ENCODE assay signal across 20 cellular contexts in genomic region chr2:24832526-24832925, GRCh38. TPM values are rescaled to one million over a fixed set of nuclear protein-coding genes. Genes with fewer than 3 reads are reported as not detected.
DNase-seq lines count a peak whose midpoint lies in the region; ATAC-seq and TF ChIP-seq lines count a peak whose summit lies in the region.
"Had no signal": no experiment of that assay in that cellular context is flagged by ENCODE, and none has a peak within 500 bp of the region (broad histone marks: within the 10 kb centered on the region; RNA-seq: fewer than 3 reads in every experiment).

No MANE protein-coding gene starts in this region.

- H3K27ac Mint-ChIP-seq in endothelial cell (ENCODE audit: unreplicated experiment), result peak overlapping the region; percentile 79
- H3K27ac Mint-ChIP-seq: activated naive CD4-positive, alpha-beta T cell treated with anti-CD3 and anti-CD28 coated beads, Interleukin-2, amount 50 U/mL, for 24 hours had no signal

- intact Hi-C loops in posterior vena cava (cut with DNase I) (no loop called here), mucosa of descending colon (cut with DNase I, micrococcal nuclease) (no loop called here)

- no peak for ATAC-seq in mucosa of descending colon
- ATAC-seq in HG03442 (IDR thresholded peaks at IDR 0.05; ENCODE audit: unreplicated experiment), result no peak
- ATAC-seq: esophagus mucosa, gastroesophageal sphincter had no signal

- no peaks in the 10 kb centered on the region for H3K27me3 ChIP-seq in WERI-Rb-1 (ENCODE audit: insufficient read depth, low read depth, severe bottlenecking)
- H3K27me3 ChIP-seq: gastroesophageal sphincter, pancreas, stomach had no signal

- H3K36me3 ChIP-seq in WERI-Rb-1, result peaks cover 65% of the 10 kb centered on the region
- no peaks in the 10 kb centered on the region for H3K36me3 ChIP-seq in mucosa of descending colon (ENCODE audit: low read depth)
- H3K36me3 ChIP-seq: pancreas had no signal

- no peaks in the 10 kb centered on the region for H3K9me3 Mint-ChIP-seq in endothelial cell (ENCODE audit: unreplicated experiment)
- H3K9me3 Mint-ChIP-seq: activated CD4-positive, alpha-beta T cell treated with anti-CD3 and anti-CD28 coated beads, Interleukin-2, amount 10 ng/mL, durations not matched to agents 7 days and 5 days; activated naive CD4-positive, alpha-beta T cell treated with anti-CD3 and anti-CD28 coated beads, Interleukin-2, amount 50 U/mL, for 24 hours had no signal

- H3K36me3 Mint-ChIP-seq in endothelial cell (ENCODE audit: low read depth, unreplicated experiment), result peaks cover 43% of the 10 kb centered on the region
- H3K36me3 Mint-ChIP-seq: activated naive CD4-positive, alpha-beta T cell treated with anti-CD3 and anti-CD28 coated beads, Interleukin-2, amount 50 U/mL, for 24 hours had no signal

- H3K4me3 ChIP-seq in WERI-Rb-1 (ENCODE audit: low read depth, low read length) (no peak overlapping the region), mucosa of descending colon (no peak overlapping the region)
- H3K4me3 ChIP-seq: gastroesophageal sphincter, pancreas, stomach had no signal

- peaks cover 17% of the 10 kb centered on the region for H3K27me3 Mint-ChIP-seq in endothelial cell (ENCODE audit: unreplicated experiment)
- H3K27me3 Mint-ChIP-seq: activated CD4-positive, alpha-beta T cell treated with anti-CD3 and anti-CD28 coated beads, Interleukin-2, amount 10 ng/mL, durations not matched to agents 7 days and 5 days; activated naive CD4-positive, alpha-beta T cell treated with anti-CD3 and anti-CD28 coated beads, Interleukin-2, amount 50 U/mL, for 24 hours had no signal

- no peaks in the 10 kb centered on the region for H3K9me3 ChIP-seq in WERI-Rb-1 (ENCODE audit: severe bottlenecking)
- no peaks in the 10 kb centered on the region for H3K9me3 ChIP-seq in mucosa of descending colon
- H3K9me3 ChIP-seq: gastroesophageal sphincter, pancreas, stomach had no signal

- DNase-seq in NCI-H2171 treated with DMSO at 0.1 percent for 48 hours (lab: John Stamatoyannopoulos, UW) (peak; percentile 49), NCI-H2171 (lab: John Stamatoyannopoulos, UW) (no peak), WERI-Rb-1 (no peak), endothelial cell (ENCODE audit: low spot score) (no peak), posterior vena cava (ENCODE audit: low spot score) (peak; percentile 59), mucosa of descending colon (no peak), T-helper 9 cell (no peak)
- DNase-seq: activated CD4-positive, alpha-beta T cell treated with anti-CD3 and anti-CD28 coated beads, Interleukin-2, amount 10 ng/mL, durations not matched to agents 7 days and 5 days; AML-193; KBM-7; MV-4-11; stimulated activated CD4-positive, alpha-beta T cell treated with anti-CD3 and anti-CD28 coated beads, Interleukin-4, amount 100 ng/mL, for 1 hour had no signal

- no peaks in the 10 kb centered on the region for H3K4me1 ChIP-seq in mucosa of descending colon (ENCODE audit: low read depth)
- H3K4me1 ChIP-seq: pancreas had no signal

- H3K4me3 Mint-ChIP-seq in endothelial cell (ENCODE audit: unreplicated experiment), result peak overlapping the region; percentile 21
- H3K4me3 Mint-ChIP-seq: activated CD4-positive, alpha-beta T cell treated with anti-CD3 and anti-CD28 coated beads, Interleukin-2, amount 10 ng/mL, durations not matched to agents 7 days and 5 days; activated naive CD4-positive, alpha-beta T cell treated with anti-CD3 and anti-CD28 coated beads, Interleukin-2, amount 50 U/mL, for 24 hours had no signal

- H3K27ac ChIP-seq in WERI-Rb-1, result peak overlapping the region; percentile 33; the same call in 1 of the 2 replicates
- H3K27ac ChIP-seq: 22Rv1, gastroesophageal sphincter, pancreas, RWPE1, stomach had no signal

- peaks cover 8% of the 10 kb centered on the region for H3K4me1 Mint-ChIP-seq in endothelial cell (ENCODE audit: unreplicated experiment)
- H3K4me1 Mint-ChIP-seq: activated naive CD4-positive, alpha-beta T cell treated with anti-CD3 and anti-CD28 coated beads, Interleukin-2, amount 50 U/mL, for 24 hours had no signal

- TF ChIP-seq CTCF in WERI-Rb-1 (IDR thresholded peaks at IDR 0.05; ENCODE audit: low read depth, low read length) (no peak), endothelial cell (IDR thresholded peaks at IDR 0.05; ENCODE audit: unreplicated experiment) (no peak), mucosa of descending colon (IDR thresholded peaks at IDR 0.05) (no peak)

RNA-seq across cellular contexts. Expression of gene CENPO, which starts 39.3 kb away (rescaled TPM):
- total RNA-seq in endothelial cell (ENCODE audit: unreplicated experiment), result 18.7 TPM
- 1 to 10 TPM; 2.6 to 3.9 TPM for total RNA-seq in posterior vena cava
- total RNA-seq in mucosa of descending colon, result 10 to 100 TPM in 2 of 3 donors, 1 to 10 TPM in 1; 6.0 to 15.7 (median 13.4) TPM

RNA-seq across cellular contexts. Expression of gene PTRHD1, which starts 39.3 kb away (rescaled TPM):
- total RNA-seq in endothelial cell (ENCODE audit: unreplicated experiment) (36.0 TPM), posterior vena cava (10 to 100 TPM; 13.7 to 14.2 TPM), mucosa of descending colon (10 to 100 TPM; 19.6 to 43.4 (median 41.9) TPM)

Comparison
In these comparisons a context has a peak if more than half of its experiments do, and no peak if none do; other contexts are left out.
1. DNase-seq: peak in NCI-H2171 treated with DMSO at 0.1 percent for 48 hours (single experiment) and posterior vena cava (single experiment); none in NCI-H2171 (single experiment), WERI-Rb-1 (single experiment), endothelial cell (single experiment), mucosa of descending colon (0 of 3) and T-helper 9 cell (single experiment).